Comparison of ENCODE assay signal across 8 cellular contexts in genomic region chr11:115502636-115503082, GRCh38. TPM values are rescaled to one million over a fixed set of nuclear protein-coding genes. Genes with fewer than 3 reads are reported as not detected.
DNase-seq lines count a peak whose midpoint lies in the region; ATAC-seq and TF ChIP-seq lines count a peak whose summit lies in the region.

No MANE protein-coding gene starts in this region.

- H3K9me3 ChIP-seq in HUES6 (ENCODE audit: control insufficient read depth, insufficient read depth, low read depth, low read length) (no peaks in the 10 kb centered on the region), neural progenitor cell (ENCODE audit: low read depth) (no peaks in the 10 kb centered on the region)

- H3K4me3 Mint-ChIP-seq in endothelial cell (ENCODE audit: unreplicated experiment) = no peak overlapping the region
- H3K4me3 Mint-ChIP-seq in neural progenitor cell = no peak overlapping the region
- no peak overlapping the region for H3K4me3 Mint-ChIP-seq in osteocyte (ENCODE audit: unreplicated experiment)

- H3F3A ChIP-seq in neural progenitor cell (ENCODE audit: low read depth) = peaks cover 15% of the 10 kb centered on the region

- peak overlapping the region; percentile 47 for H3K4me3 ChIP-seq in AG10803 (ENCODE audit: low read length)
- peak overlapping the region; percentile 95 for H3K4me3 ChIP-seq in HUES6 (ENCODE audit: low read depth, low read length)
- H3K4me3 ChIP-seq in neural progenitor cell = peak overlapping the region; percentile 77

- peaks cover 55% of the 10 kb centered on the region for H4K20me1 ChIP-seq in neural progenitor cell (ENCODE audit: low read depth)

- TF ChIP-seq CTCF in AG10803 (conservative IDR thresholded peaks at IDR 0.05; ENCODE audit: low read length) (no peak), endothelial cell (IDR thresholded peaks at IDR 0.05; ENCODE audit: unreplicated experiment) (no peak), neural progenitor cell (IDR thresholded peaks at IDR 0.05) (no peak), osteocyte (IDR thresholded peaks at IDR 0.05) (no peak)

- H3K27me3 ChIP-seq in HUES6 (ENCODE audit: control insufficient read depth, insufficient read depth, low read length) (peaks cover 57% of the 10 kb centered on the region), neural progenitor cell (peaks cover 38% of the 10 kb centered on the region)

- peak overlapping the region; percentile 48 for H2AFZ ChIP-seq in neural progenitor cell (replicated peaks)

- no peak for DNase-seq in AG10803 (ENCODE audit: low read depth)
- peak; percentile 9 for DNase-seq in endothelial cell (ENCODE audit: low spot score)
- DNase-seq in neural progenitor cell (ENCODE audit: low spot score) = no peak
- DNase-seq in activated CD4-positive, alpha-beta T cell treated with anti-CD3 and anti-CD28 coated beads, Interleukin-2, amount 50 U/mL, for 4 hours = no peak
- DNase-seq in osteocyte (ENCODE audit: extremely low spot score, unreplicated experiment) = no peak

- H3K4me1 Mint-ChIP-seq in endothelial cell (ENCODE audit: unreplicated experiment) = peaks cover 10% of the 10 kb centered on the region
- peaks cover 11% of the 10 kb centered on the region for H3K4me1 Mint-ChIP-seq in neural progenitor cell
- peaks cover 7% of the 10 kb centered on the region for H3K4me1 Mint-ChIP-seq in osteocyte (ENCODE audit: unreplicated experiment)

- peak overlapping the region; percentile 99 for H3K4me2 ChIP-seq in neural progenitor cell

- H3K27me3 Mint-ChIP-seq in endothelial cell (ENCODE audit: unreplicated experiment) = peaks cover 6% of the 10 kb centered on the region
- H3K27me3 Mint-ChIP-seq in neural progenitor cell (ENCODE audit: insufficient read depth, low read depth) = peaks cover 6% of the 10 kb centered on the region
- peaks cover 25% of the 10 kb centered on the region for H3K27me3 Mint-ChIP-seq in osteocyte (ENCODE audit: unreplicated experiment)

- peaks cover 27% of the 10 kb centered on the region for H3K4me1 ChIP-seq in HUES6 (ENCODE audit: control insufficient read depth, insufficient read depth, low read length)
- H3K4me1 ChIP-seq in neural progenitor cell = peaks cover 24% of the 10 kb centered on the region

- H3K27ac Mint-ChIP-seq in endothelial cell (ENCODE audit: unreplicated experiment) = no peak overlapping the region
- no peak overlapping the region for H3K27ac Mint-ChIP-seq in neural progenitor cell
- no peak overlapping the region for H3K27ac Mint-ChIP-seq in osteocyte (ENCODE audit: unreplicated experiment)

- H3K27ac ChIP-seq in HUES6 (ENCODE audit: low read depth, low read length) = no peak overlapping the region
- H3K27ac ChIP-seq in neural progenitor cell = no peak overlapping the region

- H3K36me3 Mint-ChIP-seq in endothelial cell (ENCODE audit: low read depth, unreplicated experiment) (no peaks in the 10 kb centered on the region), neural progenitor cell (peaks cover 3% of the 10 kb centered on the region), osteocyte (ENCODE audit: unreplicated experiment) (no peaks in the 10 kb centered on the region)

- H3K9ac ChIP-seq in HUES6 (ENCODE audit: low read length) = peak overlapping the region; percentile 54
- peak overlapping the region; percentile 44 for H3K9ac ChIP-seq in neural progenitor cell

- no peaks in the 10 kb centered on the region for H3K36me3 ChIP-seq in HUES6 (ENCODE audit: control insufficient read depth, insufficient read depth, low read length)
- H3K36me3 ChIP-seq in neural progenitor cell = no peaks in the 10 kb centered on the region

- ATAC-seq in HG03439 (IDR thresholded peaks at IDR 0.05; ENCODE audit: unreplicated experiment) (no peak), GM19452 (IDR thresholded peaks at IDR 0.05; ENCODE audit: unreplicated experiment) (no peak)

- H3K9me3 Mint-ChIP-seq in endothelial cell (ENCODE audit: unreplicated experiment) = no peaks in the 10 kb centered on the region
- H3K9me3 Mint-ChIP-seq in neural progenitor cell = no peaks in the 10 kb centered on the region
- no peaks in the 10 kb centered on the region for H3K9me3 Mint-ChIP-seq in osteocyte (ENCODE audit: unreplicated experiment)

- H3K79me2 ChIP-seq in neural progenitor cell (ENCODE audit: low read depth) = peaks cover 62% of the 10 kb centered on the region

RNA-seq across cellular contexts. Expression of gene CADM1, which starts 1.6 kb away (rescaled TPM):
- total RNA-seq in endothelial cell (ENCODE audit: unreplicated experiment) = 65.5 TPM
- 117 and 123 TPM in 2 replicates for total RNA-seq in neural progenitor cell (ENCODE audit: low replicate concordance)
- total RNA-seq in osteocyte = 19.6 and 24.2 TPM in 2 replicates
